In the genomic region with DNA sequence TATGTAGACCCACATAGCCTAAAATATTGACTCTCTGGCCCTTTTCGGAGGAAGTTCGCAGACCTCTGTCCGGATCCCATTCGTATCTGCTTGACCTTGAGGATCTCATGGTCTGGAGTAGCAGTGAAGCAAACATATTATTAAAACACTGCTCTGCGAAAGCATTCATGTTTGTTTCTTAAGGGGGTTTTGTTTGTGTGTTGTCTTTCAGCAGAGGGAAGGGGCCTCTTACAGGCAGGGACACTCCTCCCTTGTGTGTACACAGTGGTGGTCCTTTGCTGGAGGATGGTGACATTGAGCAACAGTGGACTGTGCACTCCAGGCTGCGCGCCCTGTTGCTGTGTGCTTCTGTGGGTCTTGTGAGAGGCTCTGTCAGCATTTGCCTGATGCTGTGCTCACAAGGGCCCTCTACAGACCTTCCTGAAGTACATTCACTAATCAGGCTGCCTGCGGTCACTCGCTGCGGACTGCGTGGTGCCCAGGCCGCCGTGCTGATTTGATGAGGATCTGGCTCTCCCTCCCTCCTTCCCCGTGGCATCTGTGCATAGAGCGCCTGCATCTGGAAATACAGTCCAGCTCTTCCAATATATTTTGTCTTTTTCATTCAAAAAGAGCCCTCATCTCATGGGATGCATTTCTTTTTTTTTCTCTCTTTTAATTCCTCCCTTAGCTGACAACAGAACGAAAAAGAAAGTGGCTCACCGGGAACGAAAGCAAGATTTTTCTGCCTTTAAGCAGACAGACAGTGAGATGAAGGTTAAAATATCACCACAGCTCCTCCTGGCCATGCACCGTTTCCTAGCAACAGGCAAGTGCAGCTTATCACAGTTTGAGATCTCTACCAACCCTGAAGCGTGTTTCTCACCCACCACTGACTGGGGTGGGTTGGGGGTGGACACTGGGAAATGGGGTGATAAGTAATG, we compare ENCODE assay signal across 8 cellular contexts.
A peak's percentile ranks its signal among the peaks of the same experiment; 100 is the strongest.
DNase-seq lines count a peak whose midpoint lies in the region; ATAC-seq and TF ChIP-seq lines count a peak whose summit lies in the region.

No MANE protein-coding gene starts in this region.

- peak; percentile 94 for ATAC-seq in GM19463 (IDR thresholded peaks at IDR 0.05; ENCODE audit: unreplicated experiment)
- peak; percentile 89 for ATAC-seq in left colon

- peak; percentile 46 for TF ChIP-seq CTCF in WI38 (IDR thresholded peaks at IDR 0.05; ENCODE audit: low read depth, low read length)

- intact Hi-C loops in left colon (cut with DNase I, micrococcal nuclease) = no loop called here

- peak overlapping the region; percentile 45 for H3K4me3 ChIP-seq in WI38 (ENCODE audit: low read depth, low read length)

- DNase-seq in CD1c-positive myeloid dendritic cell (ENCODE audit: extremely low spot score) = peak; percentile 32
- peak in 67 of 76 experiments; percentile 6 to 69 (median 39) for DNase-seq in HUDEP-2 (lab: John Stamatoyannopoulos, UW; ENCODE audit: unreplicated experiment in 76 of 76)
- DNase-seq in cerebellum (ENCODE audit: low spot score) = peak; percentile 74
- DNase-seq in left colon = peak; percentile 47 to 54
- peak; percentile 21 to 32 for DNase-seq in stimulated activated CD4-positive, alpha-beta T cell treated with anti-CD3 and anti-CD28 coated beads, Interleukin-2, amount 100 ng/mL, for 48 hours
- no peak for DNase-seq in NCI-H1436 (lab: John Stamatoyannopoulos, UW)
